ENCODE assay signal across 7 cellular contexts in the genomic region with DNA sequence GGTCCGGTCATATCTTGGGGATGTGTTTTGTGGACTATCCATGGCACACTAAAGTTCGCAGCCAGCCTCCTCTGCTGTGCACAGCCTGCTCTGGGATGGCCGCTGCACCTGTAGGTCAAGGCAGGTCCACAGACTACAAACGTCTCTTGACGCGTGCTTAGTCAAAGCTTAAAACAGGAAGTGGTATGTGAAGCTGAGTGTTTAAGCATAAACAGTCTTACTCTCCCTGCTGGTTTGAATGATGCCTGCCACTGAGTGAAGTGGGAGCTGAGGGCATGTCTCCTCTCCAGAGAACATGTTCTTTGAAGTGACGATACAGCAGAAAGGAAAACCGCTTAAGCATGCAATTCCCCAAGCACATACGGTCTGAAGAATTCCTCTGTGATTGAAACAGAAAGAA.
A peak's percentile ranks its signal among the peaks of the same experiment; 100 is the strongest.
DNase-seq lines count a peak whose midpoint lies in the region; ATAC-seq and FAIRE-seq lines count a peak whose summit lies in the region.

No MANE protein-coding gene starts in this region.

- intact Hi-C loops in activated T-helper 2 cell treated with anti-CD3 and anti-CD28 coated beads, Interferon-gamma antibody, Interleukin-2, Interleukin-4, amounts not matched to agents 10 μg/mL and 5 μg/mL and 100 μg/mL, durations not matched to agents 14 hours and 24 hours and 36 hours (cut with micrococcal nuclease) = loop anchor here (1.0 to 10.0 kb wide), 7 partner anchors 135 to 644 kb away; partner anchors contain the start of gene CDC42EP4

- FAIRE-seq in frontal cortex (lab: Jason Lieb, UNC) = no peak

- H3K27ac Mint-ChIP-seq in activated T-helper 2 cell treated with anti-CD3 and anti-CD28 coated beads, Interferon-gamma antibody, Interleukin-2, Interleukin-4, amounts not matched to agents 10 μg/mL and 5 μg/mL and 100 μg/mL, durations not matched to agents 14 hours and 24 hours and 36 hours = peak overlapping the region; percentile 93

- peaks cover 33% of the 10 kb centered on the region for H3K4me1 Mint-ChIP-seq in activated T-helper 2 cell treated with anti-CD3 and anti-CD28 coated beads, Interferon-gamma antibody, Interleukin-2, Interleukin-4, amounts not matched to agents 10 μg/mL and 5 μg/mL and 100 μg/mL, durations not matched to agents 14 hours and 24 hours and 36 hours (ENCODE audit: low read depth)

- peak overlapping the region; percentile 67 for H3K4me3 Mint-ChIP-seq in activated T-helper 2 cell treated with anti-CD3 and anti-CD28 coated beads, Interferon-gamma antibody, Interleukin-2, Interleukin-4, amounts not matched to agents 10 μg/mL and 5 μg/mL and 100 μg/mL, durations not matched to agents 14 hours and 24 hours and 36 hours (ENCODE audit: low read depth)

- ATAC-seq in GM18517 (IDR thresholded peaks at IDR 0.05; ENCODE audit: unreplicated experiment) (peak; percentile 94), HG02571 (IDR thresholded peaks at IDR 0.05; ENCODE audit: unreplicated experiment) (peak; percentile 87)

- peak; percentile 63 for DNase-seq in NAMALWA (ENCODE audit: low spot score)
- DNase-seq in activated T-helper 2 cell treated with anti-CD3 and anti-CD28 coated beads, Interferon-gamma antibody, Interleukin-2, Interleukin-4, amounts not matched to agents 10 μg/mL and 5 μg/mL and 100 μg/mL, durations not matched to agents 14 hours and 24 hours and 36 hours (ENCODE audit: low spot score) = peak; percentile 30
- peak; percentile 28 for DNase-seq in stimulated activated CD4-positive, alpha-beta T cell treated with anti-CD3 and anti-CD28 coated beads, Interleukin-1b, Interleukin-23, amount 100 ng/mL, for 48 hours
- no peak for DNase-seq in frontal cortex (ENCODE audit: low spot score in 2 of 2)
- no peak for DNase-seq in ecto neural progenitor cell (ENCODE audit: low spot score)

- no peaks in the 10 kb centered on the region for H3K9me3 Mint-ChIP-seq in activated T-helper 2 cell treated with anti-CD3 and anti-CD28 coated beads, Interferon-gamma antibody, Interleukin-2, Interleukin-4, amounts not matched to agents 10 μg/mL and 5 μg/mL and 100 μg/mL, durations not matched to agents 14 hours and 24 hours and 36 hours

- no peaks in the 10 kb centered on the region for H3K27me3 Mint-ChIP-seq in activated T-helper 2 cell treated with anti-CD3 and anti-CD28 coated beads, Interferon-gamma antibody, Interleukin-2, Interleukin-4, amounts not matched to agents 10 μg/mL and 5 μg/mL and 100 μg/mL, durations not matched to agents 14 hours and 24 hours and 36 hours (ENCODE audit: low read depth)

- H3K36me3 Mint-ChIP-seq in activated T-helper 2 cell treated with anti-CD3 and anti-CD28 coated beads, Interferon-gamma antibody, Interleukin-2, Interleukin-4, amounts not matched to agents 10 μg/mL and 5 μg/mL and 100 μg/mL, durations not matched to agents 14 hours and 24 hours and 36 hours (ENCODE audit: low read depth) = no peaks in the 10 kb centered on the region

Comparison
In these comparisons a context has a peak if more than half of its experiments do, and no peak if none do; other contexts are left out.
1. DNase-seq: peak in NAMALWA (single experiment), activated T-helper 2 cell treated with anti-CD3 and anti-CD28 coated beads, Interferon-gamma antibody, Interleukin-2, Interleukin-4, amounts not matched to agents 10 μg/mL and 5 μg/mL and 100 μg/mL, durations not matched to agents 14 hours and 24 hours and 36 hours (single experiment) and stimulated activated CD4-positive, alpha-beta T cell treated with anti-CD3 and anti-CD28 coated beads, Interleukin-1b, Interleukin-23, amount 100 ng/mL, for 48 hours (single experiment); none in frontal cortex (0 of 2) and ecto neural progenitor cell (single experiment).